Comparison of ENCODE assay signal across 10 cellular contexts in the genomic region with DNA sequence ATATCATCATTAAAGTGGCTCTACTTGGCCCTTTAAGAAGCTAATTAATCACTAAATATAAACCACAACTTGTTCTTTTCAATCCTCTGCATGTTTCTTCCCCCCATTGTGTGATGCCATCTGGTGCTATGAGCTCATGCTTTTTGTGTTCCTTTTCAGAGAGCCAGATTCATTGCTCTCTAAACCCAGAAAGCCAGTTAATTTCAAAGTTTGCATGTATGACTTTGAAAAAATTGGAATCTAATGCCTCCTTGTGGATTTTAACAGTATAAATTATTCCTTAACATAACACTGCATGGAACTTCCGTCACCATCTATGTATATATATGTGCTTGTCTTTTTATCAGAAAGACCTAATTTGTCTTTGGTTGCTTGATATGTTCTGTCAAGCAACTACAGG. TPM values are rescaled to one million over a fixed set of nuclear protein-coding genes. Genes with fewer than 3 reads are reported as not detected.
DNase-seq lines count a peak whose midpoint lies in the region; ATAC-seq, FAIRE-seq and TF ChIP-seq lines count a peak whose summit lies in the region.
"Had no signal": no experiment of that assay in that cellular context is flagged by ENCODE, and none has a peak within 500 bp of the region (broad histone marks: within the 10 kb centered on the region; RNA-seq: fewer than 3 reads in every experiment).

No MANE protein-coding gene starts in this region.

- H3K27me3 Mint-ChIP-seq in MCF 10A (ENCODE audit: insufficient read depth, unreplicated experiment), result no peaks in the 10 kb centered on the region
- peaks cover 16% of the 10 kb centered on the region for H3K27me3 Mint-ChIP-seq in activated naive CD8-positive, alpha-beta T cell treated with anti-CD3 and anti-CD28 coated beads, Interleukin-2, amount 50 U/mL, for 24 hours
- H3K27me3 Mint-ChIP-seq in activated CD8-positive, alpha-beta T cell treated with anti-CD3 and anti-CD28 coated beads, Interleukin-2, amount 10 ng/mL, durations not matched to agents 7 days and 5 days (ENCODE audit: low read depth), result peaks cover 25% of the 10 kb centered on the region

- H3K27me3 ChIP-seq in breast epithelium (no peaks in the 10 kb centered on the region), ascending aorta (no peaks in the 10 kb centered on the region)

- H3K9ac ChIP-seq in kidney (ENCODE audit: low read length in 2 of 2), result no peak overlapping the region

- no peak overlapping the region for H3K27ac Mint-ChIP-seq in MCF 10A (ENCODE audit: low read depth, unreplicated experiment)
- no peak overlapping the region for H3K27ac Mint-ChIP-seq in activated naive CD8-positive, alpha-beta T cell treated with anti-CD3 and anti-CD28 coated beads, Interleukin-2, amount 50 U/mL, for 24 hours
- no peak overlapping the region for H3K27ac Mint-ChIP-seq in activated CD8-positive, alpha-beta T cell treated with anti-CD3 and anti-CD28 coated beads, Interleukin-2, amount 10 ng/mL, durations not matched to agents 7 days and 5 days
- H3K27ac Mint-ChIP-seq: naive B cell had no signal

- H3K27ac ChIP-seq in breast epithelium (no peak overlapping the region), ascending aorta (peak overlapping the region; percentile 41 to 72), kidney (ENCODE audit: low read depth in 2 of 2, low read length in 2 of 2) (no peak overlapping the region)

- intact Hi-C loops in MCF 10A (cut with micrococcal nuclease) (loop anchor here (1.0 kb wide), 3 partner anchors 104 to 318 kb away; no protein-coding TSS in a partner anchor), breast epithelium (cut with DNase I; ENCODE audit: low total_unique reads) (no loop called here), ascending aorta (cut with DNase I) (loop anchor here (1.0 to 5.0 kb wide), 3 partner anchors 105 to 315 kb away; no protein-coding TSS in a partner anchor), kidney (cut with DNase I) (no loop called here)

- CTCF ChIA-PET in MCF 10A (lab: Yijun Ruan, JAX), result interaction anchor here (0.7 to 4.0 kb wide), 52 partner anchors 9 to 635 kb away, joined by 3 to 116 read pairs (median 4); no protein-coding TSS in a partner anchor
- CTCF ChIA-PET in activated CD8-positive, alpha-beta T cell treated with anti-CD3 and anti-CD28 coated beads, Interleukin-2, amount 10 ng/mL, durations not matched to agents 7 days and 5 days (lab: Charles Lee), result interaction anchor here (1.1 kb wide), 1 partner anchor 317 kb away, joined by 3 read pairs; no protein-coding TSS in a partner anchor

- no peak for ATAC-seq in activated naive CD8-positive, alpha-beta T cell treated with anti-CD3 and anti-CD28 coated beads, Interleukin-2, amount 50 U/mL, for 24 hours
- no peak for ATAC-seq in activated CD8-positive, alpha-beta T cell treated with anti-CD3 and anti-CD28 coated beads, Interleukin-2, amount 10 ng/mL, durations not matched to agents 7 days and 5 days

- no peaks in the 10 kb centered on the region for H3K36me3 ChIP-seq in breast epithelium
- H3K36me3 ChIP-seq in ascending aorta, result no peaks in the 10 kb centered on the region
- H3K36me3 ChIP-seq in kidney (ENCODE audit: control insufficient read depth in 1 of 2, insufficient read depth in 2 of 2, low read length in 2 of 2), result no peaks in the 10 kb centered on the region

- no peak overlapping the region for H3K4me3 ChIP-seq in breast epithelium
- H3K4me3 ChIP-seq in ascending aorta, result peak overlapping the region in 1 of 2 donors; percentile 18
- no peak overlapping the region for H3K4me3 ChIP-seq in kidney (ENCODE audit: low read length in 2 of 2)

- peaks cover 24% of the 10 kb centered on the region for H3K9me3 Mint-ChIP-seq in MCF 10A (ENCODE audit: unreplicated experiment)
- peaks cover 19% of the 10 kb centered on the region for H3K9me3 Mint-ChIP-seq in activated naive CD8-positive, alpha-beta T cell treated with anti-CD3 and anti-CD28 coated beads, Interleukin-2, amount 50 U/mL, for 24 hours
- H3K9me3 Mint-ChIP-seq in activated CD8-positive, alpha-beta T cell treated with anti-CD3 and anti-CD28 coated beads, Interleukin-2, amount 10 ng/mL, durations not matched to agents 7 days and 5 days (ENCODE audit: insufficient read depth), result peaks cover 17% of the 10 kb centered on the region

- H3K4me1 ChIP-seq in breast epithelium, result no peaks in the 10 kb centered on the region
- H3K4me1 ChIP-seq in ascending aorta, result peaks cover 3 to 14% of the 10 kb centered on the region in 2 donors
- H3K4me1 ChIP-seq in kidney (ENCODE audit: control insufficient read depth in 1 of 2, insufficient read depth in 1 of 2, low read depth in 1 of 2, low read length in 2 of 2), result peaks cover 4 to 7% of the 10 kb centered on the region in 2 donors

- BruUV-seq in MCF 10A (replicated peaks; lab: Mats Ljungman, UMichigan), result no TSS peak

- peaks cover 14% of the 10 kb centered on the region for H3K4me1 Mint-ChIP-seq in MCF 10A (ENCODE audit: insufficient read depth, unreplicated experiment)
- H3K4me1 Mint-ChIP-seq in activated naive CD8-positive, alpha-beta T cell treated with anti-CD3 and anti-CD28 coated beads, Interleukin-2, amount 50 U/mL, for 24 hours, result no peaks in the 10 kb centered on the region
- H3K4me1 Mint-ChIP-seq in activated CD8-positive, alpha-beta T cell treated with anti-CD3 and anti-CD28 coated beads, Interleukin-2, amount 10 ng/mL, durations not matched to agents 7 days and 5 days (ENCODE audit: low read depth), result no peaks in the 10 kb centered on the region
- H3K4me1 Mint-ChIP-seq: naive B cell had no signal

- no peak for TF ChIP-seq POLR2A in breast epithelium (IDR thresholded peaks at IDR 0.05)

- no peaks in the 10 kb centered on the region for H3K36me3 Mint-ChIP-seq in MCF 10A (ENCODE audit: insufficient read depth, unreplicated experiment)
- H3K36me3 Mint-ChIP-seq in activated naive CD8-positive, alpha-beta T cell treated with anti-CD3 and anti-CD28 coated beads, Interleukin-2, amount 50 U/mL, for 24 hours (ENCODE audit: low read depth), result peaks cover 3% of the 10 kb centered on the region
- H3K36me3 Mint-ChIP-seq in activated CD8-positive, alpha-beta T cell treated with anti-CD3 and anti-CD28 coated beads, Interleukin-2, amount 10 ng/mL, durations not matched to agents 7 days and 5 days (ENCODE audit: low read depth), result peaks cover 2% of the 10 kb centered on the region

- H3K4me3 Mint-ChIP-seq in MCF 10A (ENCODE audit: unreplicated experiment), result no peak overlapping the region
- H3K4me3 Mint-ChIP-seq in activated naive CD8-positive, alpha-beta T cell treated with anti-CD3 and anti-CD28 coated beads, Interleukin-2, amount 50 U/mL, for 24 hours, result no peak overlapping the region
- no peak overlapping the region for H3K4me3 Mint-ChIP-seq in activated CD8-positive, alpha-beta T cell treated with anti-CD3 and anti-CD28 coated beads, Interleukin-2, amount 10 ng/mL, durations not matched to agents 7 days and 5 days
- H3K4me3 Mint-ChIP-seq: naive B cell had no signal

- DNase-seq in MCF 10A (ENCODE audit: unreplicated experiment), result peak; percentile 25
- no peak for DNase-seq in breast epithelium (ENCODE audit: low spot score in 2 of 2)
- DNase-seq in ascending aorta (ENCODE audit: low spot score in 2 of 2), result no peak
- no peak for DNase-seq in kidney
- no peak for DNase-seq in activated naive CD8-positive, alpha-beta T cell treated with anti-CD3 and anti-CD28 coated beads, Interleukin-2, amount 50 U/mL, for 24 hours
- DNase-seq in T-helper 9 cell, result no peak
- no peak for DNase-seq in activated gamma-delta T cell (lab: John Stamatoyannopoulos, UW)
- no peak for DNase-seq in activated CD8-positive, alpha-beta T cell treated with anti-CD3 and anti-CD28 coated beads, Interleukin-2, amount 10 ng/mL, durations not matched to agents 7 days and 5 days
- DNase-seq: DND-41, naive B cell had no signal

- peak; percentile 45 for TF ChIP-seq CTCF in MCF 10A (IDR thresholded peaks at IDR 0.05; ENCODE audit: unreplicated experiment)
- TF ChIP-seq CTCF in breast epithelium (IDR thresholded peaks at IDR 0.05), result no peak
- TF ChIP-seq CTCF in ascending aorta (IDR thresholded peaks at IDR 0.05), result peak; percentile 28 to 45 (median 41)
- TF ChIP-seq CTCF in kidney (IDR thresholded peaks at IDR 0.05; ENCODE audit: borderline replicate concordance, extremely low read depth, insufficient read depth), result peak; percentile 26

- POLR2A ChIA-PET in MCF 10A (lab: Yijun Ruan, JAX), result interaction anchor here (1.2 to 2.4 kb wide), 5 partner anchors 9 to 317 kb away, joined by 3 to 11 read pairs (median 6); no protein-coding TSS in a partner anchor
- POLR2A ChIA-PET in activated CD8-positive, alpha-beta T cell treated with anti-CD3 and anti-CD28 coated beads, Interleukin-2, amount 10 ng/mL, durations not matched to agents 7 days and 5 days (lab: Charles Lee), result no interaction called here

- peaks cover 0 to 14% of the 10 kb centered on the region in 2 donors for H3K9me3 ChIP-seq in breast epithelium
- H3K9me3 ChIP-seq in ascending aorta, result peaks cover 8 to 23% of the 10 kb centered on the region in 2 donors
- peaks cover 0 to 6% of the 10 kb centered on the region in 2 donors for H3K9me3 ChIP-seq in kidney (ENCODE audit: control insufficient read depth in 1 of 2, low read length in 2 of 2)

- FAIRE-seq in kidney (lab: Jason Lieb, UNC), result peak; percentile 55

RNA-seq across cellular contexts. Expression of a gene that starts 31.1 kb away (rescaled TPM):
- total RNA-seq in MCF 10A (2022) (0.66 and 0.86 TPM in 2 replicates), breast epithelium (1 to 10 TPM; 1.9 to 9.4 (median 3.6) TPM), ascending aorta (29.5 TPM), kidney (5.7 TPM)
- polyA plus RNA-seq in kidney (ENCODE audit: insufficient read depth, low read depth, low replicate concordance), result 48.0 TPM
- not detected for total RNA-seq in activated CD8-positive, alpha-beta T cell treated with anti-CD3 and anti-CD28 coated beads, Interleukin-2, amount 10 ng/mL, durations not matched to agents 7 days and 5 days

Comparison
In these comparisons a context has a peak if more than half of its experiments do, and no peak if none do; other contexts are left out.
1. CTCF ChIP-seq: peak in MCF 10A (single experiment), ascending aorta (3 of 3) and kidney (single experiment); none in breast epithelium (0 of 3).
2. intact Hi-C loops: an anchor here in MCF 10A (1.0 kb wide) and ascending aorta (1.0 to 5.0 kb wide); none called in breast epithelium and kidney.
3. H3K27ac ChIP-seq: peak in ascending aorta (2 of 2); none in breast epithelium (0 of 2) and kidney (0 of 2).